Comparison of ENCODE assay signal across 8 cellular contexts in genomic region chr17:41812176-41813038, GRCh38. TPM values are rescaled to one million over a fixed set of nuclear protein-coding genes. Genes with fewer than 3 reads are reported as not detected.
DNase-seq lines count a peak whose midpoint lies in the region; ATAC-seq, FAIRE-seq and TF ChIP-seq lines count a peak whose summit lies in the region.

A gene with protein sequence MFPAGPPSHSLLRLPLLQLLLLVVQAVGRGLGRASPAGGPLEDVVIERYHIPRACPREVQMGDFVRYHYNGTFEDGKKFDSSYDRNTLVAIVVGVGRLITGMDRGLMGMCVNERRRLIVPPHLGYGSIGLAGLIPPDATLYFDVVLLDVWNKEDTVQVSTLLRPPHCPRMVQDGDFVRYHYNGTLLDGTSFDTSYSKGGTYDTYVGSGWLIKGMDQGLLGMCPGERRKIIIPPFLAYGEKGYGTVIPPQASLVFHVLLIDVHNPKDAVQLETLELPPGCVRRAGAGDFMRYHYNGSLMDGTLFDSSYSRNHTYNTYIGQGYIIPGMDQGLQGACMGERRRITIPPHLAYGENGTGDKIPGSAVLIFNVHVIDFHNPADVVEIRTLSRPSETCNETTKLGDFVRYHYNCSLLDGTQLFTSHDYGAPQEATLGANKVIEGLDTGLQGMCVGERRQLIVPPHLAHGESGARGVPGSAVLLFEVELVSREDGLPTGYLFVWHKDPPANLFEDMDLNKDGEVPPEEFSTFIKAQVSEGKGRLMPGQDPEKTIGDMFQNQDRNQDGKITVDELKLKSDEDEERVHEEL (plus strand): TSS chr17:41813004. CDS start chr17:41813035, 31 bp downstream.

- no peaks in the 10 kb centered on the region for H3K9me2 ChIP-seq in OCI-LY1 (ENCODE audit: low read depth, low read length)

- TF ChIP-seq POLR2A in tibial nerve (IDR thresholded peaks at IDR 0.05): no peak

- no peaks in the 10 kb centered on the region for H3K79me2 ChIP-seq in OCI-LY1 (ENCODE audit: insufficient read depth, low read length)

- peak within 1 kb of the TSS; percentile 15; the same call in 1 of the 2 replicates for H3K9ac ChIP-seq in OCI-LY1 (ENCODE audit: low read length)

- H3K4me1 Mint-ChIP-seq in HFFc6 (ENCODE audit: low read depth) (peaks cover 29% of the 10 kb centered on the region), nephron (peaks cover 30% of the 10 kb centered on the region)
- H3K4me1 Mint-ChIP-seq in activated naive CD4-positive, alpha-beta T cell treated with anti-CD3 and anti-CD28 coated beads, Interleukin-2, amount 10 ng/mL, durations not matched to agents 7 days and 5 days: peaks cover 17% of the 10 kb centered on the region

- H3K4me3 ChIP-seq in OCI-LY1 (ENCODE audit: low read depth, low read length, poor library complexity, severe bottlenecking) (peak within 1 kb of the TSS; percentile 53), tibial nerve (peak within 1 kb of the TSS; percentile 74 to 86 (median 84))

- no peak for FAIRE-seq in frontal cortex (lab: Jason Lieb, UNC)

- H3K27ac ChIP-seq in OCI-LY1 (ENCODE audit: low read depth, low read length, poor library complexity, severe bottlenecking) (no peak within 1 kb of the TSS), tibial nerve (peak within 1 kb of the TSS; percentile 53 to 84 (median 75))

- H3K9me3 Mint-ChIP-seq in HFFc6: no peaks in the 10 kb centered on the region; the same call in 1 of the 2 replicates
- H3K9me3 Mint-ChIP-seq in activated naive CD4-positive, alpha-beta T cell treated with anti-CD3 and anti-CD28 coated beads, Interleukin-2, amount 10 ng/mL, durations not matched to agents 7 days and 5 days: no peaks in the 10 kb centered on the region
- H3K9me3 Mint-ChIP-seq in nephron: no peaks in the 10 kb centered on the region

- H2AFZ ChIP-seq in OCI-LY1 (ENCODE audit: low read length): no peak within 1 kb of the TSS

- DNase-seq in COLO829 (ENCODE audit: low spot score) (peak; percentile 72), HFFc6 (peak; percentile 74), frontal cortex (ENCODE audit: low spot score in 2 of 2) (peak; percentile 72 to 74), tibial nerve (ENCODE audit: low spot score in 2 of 2) (peak; percentile 49 to 57)
- DNase-seq in activated naive CD4-positive, alpha-beta T cell treated with anti-CD3 and anti-CD28 coated beads, Interleukin-2, amount 10 ng/mL, durations not matched to agents 7 days and 5 days: peak; percentile 55

- peak within 1 kb of the TSS; percentile 52 for H3K4me2 ChIP-seq in OCI-LY1 (ENCODE audit: low read length)

- 1% methylated on average over 31 to 35 of the region's 39 CpGs for WGBS in tibial nerve, 2 donors

- H3K27me3 ChIP-seq in OCI-LY1 (ENCODE audit: insufficient read depth, low read length) (peaks cover 9% of the 10 kb centered on the region; the same call in 1 of the 2 replicates), tibial nerve (no peaks in the 10 kb centered on the region)

- TF ChIP-seq EP300 in tibial nerve (IDR thresholded peaks at IDR 0.05): no peak

- no peak for ATAC-seq in HG03521 (IDR thresholded peaks at IDR 0.05; ENCODE audit: unreplicated experiment)

- no peak for TF ChIP-seq CTCF in HFFc6 (IDR thresholded peaks at IDR 0.05)
- no peak for TF ChIP-seq CTCF in OCI-LY1 (IDR thresholded peaks at IDR 0.05; ENCODE audit: low read length)
- no peak for TF ChIP-seq CTCF in nephron (IDR thresholded peaks at IDR 0.05; ENCODE audit: unreplicated experiment in 3 of 3)
- TF ChIP-seq CTCF in tibial nerve (IDR thresholded peaks at IDR 0.05): no peak

- H3K36me3 Mint-ChIP-seq in HFFc6 (ENCODE audit: low read depth) (peaks cover 26% of the 10 kb centered on the region), nephron (ENCODE audit: low read depth) (peaks cover 19% of the 10 kb centered on the region)
- no peaks in the 10 kb centered on the region for H3K36me3 Mint-ChIP-seq in activated naive CD4-positive, alpha-beta T cell treated with anti-CD3 and anti-CD28 coated beads, Interleukin-2, amount 10 ng/mL, durations not matched to agents 7 days and 5 days

- H3F3A ChIP-seq in OCI-LY1 (ENCODE audit: insufficient read depth, low read length): no peaks in the 10 kb centered on the region

- peak within 1 kb of the TSS; percentile 87 for H3K27ac Mint-ChIP-seq in HFFc6
- peak within 1 kb of the TSS; percentile 79 for H3K27ac Mint-ChIP-seq in activated naive CD4-positive, alpha-beta T cell treated with anti-CD3 and anti-CD28 coated beads, Interleukin-2, amount 10 ng/mL, durations not matched to agents 7 days and 5 days
- peak within 1 kb of the TSS; percentile 99 to 100 (median 99) for H3K27ac Mint-ChIP-seq in nephron

- peaks cover 7% of the 10 kb centered on the region for H3K4me1 ChIP-seq in OCI-LY1 (ENCODE audit: insufficient read depth, low read length, severe bottlenecking)
- peaks cover 0 to 45% (median 22%) of the 10 kb centered on the region in 4 donors for H3K4me1 ChIP-seq in tibial nerve

- H3K9me3 ChIP-seq in OCI-LY1 (ENCODE audit: low read length): no peaks in the 10 kb centered on the region
- no peaks in the 10 kb centered on the region for H3K9me3 ChIP-seq in tibial nerve

- peaks cover 2% of the 10 kb centered on the region for H3K27me3 Mint-ChIP-seq in HFFc6 (ENCODE audit: insufficient read depth)
- peaks cover 50% of the 10 kb centered on the region for H3K27me3 Mint-ChIP-seq in activated naive CD4-positive, alpha-beta T cell treated with anti-CD3 and anti-CD28 coated beads, Interleukin-2, amount 10 ng/mL, durations not matched to agents 7 days and 5 days
- no peaks in the 10 kb centered on the region for H3K27me3 Mint-ChIP-seq in nephron (ENCODE audit: low read depth)

- H4K20me1 ChIP-seq in OCI-LY1 (ENCODE audit: insufficient read depth, low read length): no peaks in the 10 kb centered on the region

- CTCF ChIA-PET in activated naive CD4-positive, alpha-beta T cell treated with anti-CD3 and anti-CD28 coated beads, Interleukin-2, amount 10 ng/mL, durations not matched to agents 7 days and 5 days (lab: Charles Lee): interaction anchor here (0.9 to 2.7 kb wide), 8 partner anchors 11 to 103 kb away, joined by 3 to 11 read pairs (median 4); partner anchors contain the start of gene KLHL10

- H3K36me3 ChIP-seq in OCI-LY1 (ENCODE audit: insufficient read depth, low read length): no peaks in the 10 kb centered on the region
- peaks cover 0 to 11% (median 0%) of the 10 kb centered on the region in 3 donors for H3K36me3 ChIP-seq in tibial nerve

- peak within 1 kb of the TSS; percentile 96 for H3K4me3 Mint-ChIP-seq in HFFc6
- H3K4me3 Mint-ChIP-seq in activated naive CD4-positive, alpha-beta T cell treated with anti-CD3 and anti-CD28 coated beads, Interleukin-2, amount 10 ng/mL, durations not matched to agents 7 days and 5 days: peak within 1 kb of the TSS; percentile 77
- H3K4me3 Mint-ChIP-seq in nephron: peak within 1 kb of the TSS; percentile 93 to 100 (median 99)

RNA-seq across cellular contexts. Expression of the gene that starts here (rescaled TPM):
- total RNA-seq in HFFc6 (2021; fragmentation: NEBNext Ultra II Directional; extraction: Animal tissue kit (Norgen Biotek cat#: 25700)): 100 to 1,000 TPM; 417 to 500 (median 442) TPM
- 9.0 TPM for total RNA-seq in frontal cortex
- total RNA-seq in tibial nerve: 100 to 1,000 TPM in 1 of 4 donors, 10 to 100 TPM in 3; 47.9 to 103 (median 77.4) TPM

Comparison
In these comparisons a context has a peak if more than half of its experiments do, and no peak if none do; other contexts are left out.
1. RNA of the gene that starts here (total RNA-seq): 417 to 500 TPM in HFFc6; 47.9 to 103 TPM in tibial nerve and 9.0 TPM in frontal cortex (single experiment); every median in the first group is over 4 times any median in the second.
2. Peak in every context shown above with its lines, with median percentiles within 50 percentile points of each other: DNase-seq, H3K27ac Mint-ChIP-seq and H3K4me3 Mint-ChIP-seq.